Comparison of ENCODE assay signal across 28 cellular contexts in the genomic region with DNA sequence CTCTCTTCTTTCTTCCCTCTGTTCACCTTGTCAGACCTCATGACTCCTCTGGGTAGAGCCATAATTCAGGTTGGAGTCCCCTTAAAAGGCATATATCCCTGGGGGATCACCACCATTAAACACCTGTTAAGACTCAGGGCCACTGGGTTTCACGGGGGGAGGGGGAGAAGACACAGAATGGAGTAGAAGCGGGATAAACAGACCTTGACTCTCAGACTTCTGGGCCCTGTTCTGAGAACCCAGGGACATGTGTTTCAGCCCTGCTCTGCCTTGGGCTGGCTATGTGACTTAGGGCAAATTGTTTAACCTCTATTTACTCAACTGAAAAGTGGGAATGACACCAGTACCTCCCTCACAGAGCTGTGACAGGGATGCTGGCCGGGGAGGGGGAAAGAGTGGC. TPM values are rescaled to one million over a fixed set of nuclear protein-coding genes. Genes with fewer than 3 reads are reported as not detected.
A peak's percentile ranks its signal among the peaks of the same experiment; 100 is the strongest.
DNase-seq lines count a peak whose midpoint lies in the region; FAIRE-seq and TF ChIP-seq lines count a peak whose summit lies in the region.
"Had no signal": no experiment of that assay in that cellular context is flagged by ENCODE, and none has a peak within 500 bp of the region (broad histone marks: within the 10 kb centered on the region; RNA-seq: fewer than 3 reads in every experiment).

No MANE protein-coding gene starts in this region.

- H3K36me3 Mint-ChIP-seq in H9 (ENCODE audit: insufficient read depth in 1 of 3, low read depth in 3 of 3), result peaks cover 10 to 42% (median 21%) of the 10 kb centered on the region in 3 experiments

- H3K9me3 Mint-ChIP-seq in H9, result no peaks in the 10 kb centered on the region

- no peak overlapping the region for H3K14ac ChIP-seq in H9 (ENCODE audit: insufficient read depth, low read length)
- H3K14ac ChIP-seq in mesenchymal stem cell (ENCODE audit: low read length in 2 of 2), result no peak overlapping the region

- H2AFZ ChIP-seq in H9 (ENCODE audit: low read length) (no peak overlapping the region), keratinocyte (ENCODE audit: control insufficient read depth, low read length) (peak overlapping the region; percentile 22), mesenchymal stem cell (ENCODE audit: low read depth, low read length) (no peak overlapping the region)

- no peak overlapping the region for H2BK5ac ChIP-seq in H9 (ENCODE audit: insufficient read length, low read length)
- no peak overlapping the region for H2BK5ac ChIP-seq in mesenchymal stem cell (ENCODE audit: low read depth, low read length, poor library complexity, severe bottlenecking)

- no peak overlapping the region for H4K5ac ChIP-seq in H9 (ENCODE audit: insufficient read length, low read depth, low read length)

- no peak overlapping the region for H2BK20ac ChIP-seq in H9 (ENCODE audit: low read depth, low read length, poor library complexity, severe bottlenecking)

- DNase-seq in A673 (ENCODE audit: low spot score), result no peak
- DNase-seq in H9, result no peak
- peak; percentile 47 for DNase-seq in WERI-Rb-1
- no peak for DNase-seq in keratinocyte (ENCODE audit: low read depth, low spot score)
- DNase-seq in frontal cortex (ENCODE audit: low spot score in 2 of 2), result no peak
- no peak for DNase-seq in H4 (ENCODE audit: low spot score)
- DNase-seq in mesenchymal stem cell, result no peak
- no peak for DNase-seq in NOMO-1 treated with DMSO at 0.1 percent for 48 hours (lab: John Stamatoyannopoulos, UW; ENCODE audit: unreplicated experiment)
- DNase-seq: ACHN, Calu3, DMS79 treated with DMSO at 0.1 percent for 48 hours, GF-D8, KBM-7, MG63, NCI-H2029, NCI-H446, NCI-H524 treated with DMSO at 0.1 percent for 48 hours, NCI-H82, SIG-M5 had no signal

- H3K36me3 ChIP-seq in A673 (ENCODE audit: insufficient read depth, low read length, poor library complexity, severe bottlenecking), result peaks cover 42% of the 10 kb centered on the region
- peaks cover 31% of the 10 kb centered on the region for H3K36me3 ChIP-seq in WERI-Rb-1
- H3K36me3 ChIP-seq in keratinocyte (ENCODE audit: control insufficient read depth in 2 of 2, extremely low read depth in 1 of 2, insufficient read depth in 2 of 2, low read length in 2 of 2), result no peaks in the 10 kb centered on the region
- H3K36me3 ChIP-seq in mesenchymal stem cell (ENCODE audit: control insufficient read depth in 1 of 2, insufficient read depth in 2 of 2, low read depth in 1 of 2, low read length in 2 of 2), result peaks cover 0 to 47% of the 10 kb centered on the region in 2 experiments
- H3K36me3 ChIP-seq: MG63 had no signal

- no peaks in the 10 kb centered on the region for H3K9me1 ChIP-seq in keratinocyte (ENCODE audit: control insufficient read depth, extremely low read depth, insufficient read depth, low read length)

- H3K9ac ChIP-seq in H9 (ENCODE audit: extremely low read depth, insufficient read length, low read length), result no peak overlapping the region
- no peak overlapping the region for H3K9ac ChIP-seq in keratinocyte (ENCODE audit: control insufficient read depth, extremely low read depth, insufficient read depth, low read length)
- no peak overlapping the region for H3K9ac ChIP-seq in mesenchymal stem cell (ENCODE audit: low read length)

- H3K27ac ChIP-seq in A673 (ENCODE audit: low read depth, low read length, poor library complexity, severe bottlenecking) (peak overlapping the region; percentile 50), H9 (ENCODE audit: insufficient read length, low read depth, low read length) (no peak overlapping the region), WERI-Rb-1 (peak overlapping the region; percentile 55), keratinocyte (ENCODE audit: control insufficient read depth, insufficient read depth, low read length) (no peak overlapping the region), mesenchymal stem cell (ENCODE audit: low read length, poor library complexity, severe bottlenecking) (no peak overlapping the region)
- H3K27ac ChIP-seq: SK-N-MC had no signal

- TF ChIP-seq CTCF in A673 (conservative IDR thresholded peaks at IDR 0.05; ENCODE audit: low read depth, low read length), result no peak
- TF ChIP-seq CTCF in H9 (conservative IDR thresholded peaks at IDR 0.05), result no peak
- TF ChIP-seq CTCF in WERI-Rb-1 (IDR thresholded peaks at IDR 0.05; ENCODE audit: low read depth, low read length), result no peak
- TF ChIP-seq CTCF in keratinocyte (optimal IDR thresholded peaks at IDR 0.05 in 1 of 3, IDR thresholded peaks at IDR 0.05 in 1 of 3, conservative IDR thresholded peaks at IDR 0.05 in 1 of 3; ENCODE audit: extremely low read depth in 1 of 3, insufficient read depth in 2 of 3, low read length in 3 of 3), result no peak

- H3K79me2 ChIP-seq in H9 (ENCODE audit: insufficient read depth, low read length), result no peaks in the 10 kb centered on the region
- H3K79me2 ChIP-seq in keratinocyte (ENCODE audit: control insufficient read depth, insufficient read depth, low read length), result no peaks in the 10 kb centered on the region

- POLR2A ChIA-PET in A673 (lab: Charles Lee; ENCODE audit: low non-redundant PET), result no interaction called here

- FAIRE-seq in keratinocyte (lab: Jason Lieb, UNC) (no peak), frontal cortex (lab: Jason Lieb, UNC) (no peak)
- FAIRE-seq: GM12892, GM19239, H1 had no signal

- H3K18ac ChIP-seq in H9 (ENCODE audit: insufficient read length, low read depth, low read length), result no peak overlapping the region
- H3K18ac ChIP-seq in mesenchymal stem cell (ENCODE audit: low read depth in 1 of 2, low read length in 2 of 2), result no peak overlapping the region

- no peak overlapping the region for H3K4ac ChIP-seq in H9 (ENCODE audit: low read depth, low read length)
- H3K4ac ChIP-seq in mesenchymal stem cell (ENCODE audit: low read depth in 1 of 2, low read length in 2 of 2), result no peak overlapping the region

- H3T11ph ChIP-seq in H9 (ENCODE audit: low read length), result no peak overlapping the region

- no peak overlapping the region for H3K4me3 Mint-ChIP-seq in H9
- H3K4me3 Mint-ChIP-seq: CD14-positive monocyte had no signal

- H3K23ac ChIP-seq in H9 (ENCODE audit: insufficient read length, low read depth, low read length) (no peak overlapping the region), mesenchymal stem cell (ENCODE audit: low read length in 2 of 2) (no peak overlapping the region)

- no peaks in the 10 kb centered on the region for H3K9me3 ChIP-seq in A673 (ENCODE audit: low read depth, low read length, poor library complexity, severe bottlenecking)
- no peaks in the 10 kb centered on the region for H3K9me3 ChIP-seq in H9 (ENCODE audit: control insufficient read depth, low read depth, low read length)
- H3K9me3 ChIP-seq in WERI-Rb-1 (ENCODE audit: severe bottlenecking), result no peaks in the 10 kb centered on the region
- H3K9me3 ChIP-seq in keratinocyte (ENCODE audit: control insufficient read depth, low read depth, low read length), result no peaks in the 10 kb centered on the region
- H3K9me3 ChIP-seq in mesenchymal stem cell (ENCODE audit: control insufficient read depth, low read length), result no peaks in the 10 kb centered on the region
- H3K9me3 ChIP-seq: BE2C, MG63 had no signal

- H3K27me3 ChIP-seq in A673 (replicated peaks; ENCODE audit: insufficient read depth, low read depth, low read length, poor library complexity), result no peaks in the 10 kb centered on the region
- H3K27me3 ChIP-seq in H9 (ENCODE audit: insufficient read depth, low read length), result no peaks in the 10 kb centered on the region
- H3K27me3 ChIP-seq in WERI-Rb-1 (ENCODE audit: insufficient read depth, low read depth, severe bottlenecking), result no peaks in the 10 kb centered on the region
- H3K27me3 ChIP-seq in keratinocyte (ENCODE audit: control insufficient read depth, extremely low read depth, insufficient read depth, low read length), result no peaks in the 10 kb centered on the region
- no peaks in the 10 kb centered on the region for H3K27me3 ChIP-seq in mesenchymal stem cell (ENCODE audit: control insufficient read depth in 1 of 2, insufficient read depth in 1 of 2, low read length in 2 of 2)
- H3K27me3 ChIP-seq: BE2C, MG63 had no signal

- H3K4me3 ChIP-seq in A673 (ENCODE audit: low read depth, low read length, poor library complexity, severe bottlenecking), result no peak overlapping the region
- H3K4me3 ChIP-seq in WERI-Rb-1 (ENCODE audit: low read depth, low read length), result no peak overlapping the region
- no peak overlapping the region for H3K4me3 ChIP-seq in keratinocyte (ENCODE audit: control insufficient read depth in 2 of 3, extremely low read depth in 1 of 3, insufficient read depth in 2 of 3, low read depth in 1 of 3, low read length in 3 of 3)
- no peak overlapping the region for H3K4me3 ChIP-seq in mesenchymal stem cell (ENCODE audit: insufficient read depth in 1 of 2, low read depth in 1 of 2, low read length in 2 of 2)
- H3K4me3 ChIP-seq: MG63, SK-N-MC had no signal

- intact Hi-C loops in A673 (cut with micrococcal nuclease; ENCODE audit: unreplicated experiment), result loop anchor here (10.0 kb wide), 1 partner anchor 498 kb away; no protein-coding TSS in a partner anchor

- H3K4me2 ChIP-seq in H9 (ENCODE audit: insufficient read depth, insufficient read length, low read length), result no peak overlapping the region
- no peak overlapping the region for H3K4me2 ChIP-seq in keratinocyte (ENCODE audit: control insufficient read depth, extremely low read depth, insufficient read depth, low read depth, low read length)
- H3K4me2 ChIP-seq in mesenchymal stem cell (ENCODE audit: low read length, poor library complexity, severe bottlenecking), result no peak overlapping the region

- dilution Hi-C loops in keratinocyte (cut with MboI; ENCODE audit: extremely low pct_ligation_motif_present, low sequenced_read_pairs), result no loop called here

- no peak overlapping the region for H4K91ac ChIP-seq in H9 (ENCODE audit: insufficient read length, low read depth, low read length)
- no peak overlapping the region for H4K91ac ChIP-seq in mesenchymal stem cell (ENCODE audit: low read length)

- H3K56ac ChIP-seq in H9 (ENCODE audit: insufficient read length, low read depth, low read length), result no peak overlapping the region

- CTCF ChIA-PET in A673 (lab: Charles Lee), result interaction anchor here (0.8 to 10.7 kb wide), 4 partner anchors 26 to 70 kb away, joined by 3 to 134 read pairs (median 4); a partner anchor contains a TSS

- peaks cover 8% of the 10 kb centered on the region for H3K27me3 Mint-ChIP-seq in H9 (ENCODE audit: low read depth)

- H4K8ac ChIP-seq in H9 (replicated peaks; ENCODE audit: insufficient read length, low read depth, low read length) (no peak overlapping the region), mesenchymal stem cell (ENCODE audit: low read length) (no peak overlapping the region)

- H2BK12ac ChIP-seq in H9 (ENCODE audit: insufficient read length, low read depth, low read length), result no peak overlapping the region
- no peak overlapping the region for H2BK12ac ChIP-seq in mesenchymal stem cell (ENCODE audit: low read length in 2 of 2)

- WGBS in H9 (ENCODE audit: extremely low coverage, insufficient read length, low lambda C conversion rate), result no CpG with 5 or more reads among the region's 3 CpGs
- WGBS in mesenchymal stem cell, result 87% methylated on average over 3 of the region's 3 CpGs

- peak overlapping the region in 2 of 3 experiments; percentile 48 to 56; a peak in 1 of 7 replicates for H3K27ac Mint-ChIP-seq in H9
- H3K27ac Mint-ChIP-seq: CD14-positive monocyte had no signal

- H2BK15ac ChIP-seq in H9 (ENCODE audit: low read depth, low read length) (no peak overlapping the region), mesenchymal stem cell (ENCODE audit: low read depth, poor library complexity, severe bottlenecking) (no peak overlapping the region)

- H4K20me1 ChIP-seq in H9 (ENCODE audit: control insufficient read depth, insufficient read depth, insufficient read length) (no peaks in the 10 kb centered on the region), keratinocyte (ENCODE audit: control insufficient read depth, extremely low read depth, insufficient read depth, low read length) (no peaks in the 10 kb centered on the region)

- no peaks in the 10 kb centered on the region for H3K79me1 ChIP-seq in H9 (ENCODE audit: insufficient read depth, low read depth, low read length, poor library complexity, severe bottlenecking)
- H3K79me1 ChIP-seq in mesenchymal stem cell (replicated peaks; ENCODE audit: low read length, poor library complexity, severe bottlenecking), result peaks cover 6% of the 10 kb centered on the region

- no TSS peak for BruUV-seq in A673 (replicated peaks; lab: Mats Ljungman, UMichigan)

- no peak overlapping the region for H2AK5ac ChIP-seq in H9 (ENCODE audit: insufficient read length, low read length)
- H2AK5ac ChIP-seq in mesenchymal stem cell (ENCODE audit: low read length, severe bottlenecking), result no peak overlapping the region

- no peak overlapping the region for H2BK120ac ChIP-seq in H9 (ENCODE audit: low read depth, low read length, poor library complexity, severe bottlenecking)
- no peak overlapping the region for H2BK120ac ChIP-seq in mesenchymal stem cell (ENCODE audit: low read depth, low read length)

- H3K23me2 ChIP-seq in H9 (ENCODE audit: insufficient read length, low read depth, low read length, poor library complexity, severe bottlenecking), result peaks cover 10% of the 10 kb centered on the region

- H3K4me1 ChIP-seq in A673 (ENCODE audit: insufficient read depth, low read length, poor library complexity, severe bottlenecking) (peaks cover 14% of the 10 kb centered on the region), H9 (ENCODE audit: insufficient read depth, low read length) (no peaks in the 10 kb centered on the region; the same call in 1 of the 2 replicates), keratinocyte (ENCODE audit: control insufficient read depth, extremely low read depth, insufficient read depth, low read length) (peaks cover 21% of the 10 kb centered on the region), mesenchymal stem cell (ENCODE audit: control insufficient read depth, insufficient read depth, low read depth, low read length) (peaks cover 22% of the 10 kb centered on the region)

- peaks cover 14 to 17% of the 10 kb centered on the region in 2 experiments for H3K4me1 Mint-ChIP-seq in H9

RNA-seq across cellular contexts. Expression of a gene that starts 4.6 kb away (rescaled TPM):
- total RNA-seq in A673 (2021) (44.8 and 47.0 TPM in 2 replicates), H9 (2021) (16.7 and 16.9 TPM in 2 replicates), frontal cortex (9.4 TPM)
- 3.5 to 5.8 TPM (median 3.9 TPM) in 3 replicates for polyA plus RNA-seq in keratinocyte
- 0.42 TPM for polyA plus RNA-seq in keratinocyte (2011; ENCODE audit: low read depth)
- polyA plus RNA-seq in keratinocyte (2011; cell fraction: cytosol; rRNA removed), result 1.1 and 1.7 TPM in 2 replicates
- polyA plus RNA-seq in keratinocyte (2011; cell fraction: nucleus; rRNA removed), result 21.9 and 31.8 TPM in 2 replicates
- 2.6 and 3.1 TPM in 2 replicates for polyA plus RNA-seq in keratinocyte (2012; ENCODE audit: low replicate concordance)
- 6.6 to 7.7 TPM (median 7.4 TPM) in 3 replicates for polyA minus RNA-seq in keratinocyte
- polyA minus RNA-seq in keratinocyte (2011; cell fraction: cytosol; rRNA and poly(A)+ RNA removed), result 2.5 TPM
- 5.7 and 6.0 TPM in 2 replicates for polyA minus RNA-seq in keratinocyte (2011; cell fraction: nucleus; rRNA and poly(A)+ RNA removed)
- 2.9 and 3.3 TPM in 2 replicates for total RNA-seq in H4 (2014; rRNA removed; shearing (Covaris generic))
- polyA plus RNA-seq in mesenchymal stem cell (2013, experiment 1 of 2), result 5.8 TPM
- polyA plus RNA-seq in mesenchymal stem cell (2013, experiment 2 of 2), result 5.0 TPM

RNA-seq across cellular contexts. Expression of a gene that starts 10.7 kb away (rescaled TPM):
- total RNA-seq in A673 (2021), result not detected in 2 replicates
- total RNA-seq in H9 (2021), result not detected in 2 replicates
- polyA plus RNA-seq in keratinocyte, result not detected in 3 replicates
- not detected for polyA plus RNA-seq in keratinocyte (2011; ENCODE audit: low read depth)
- not detected in 2 replicates for polyA plus RNA-seq in keratinocyte (2011; cell fraction: cytosol; rRNA removed)
- not detected in 2 replicates for polyA plus RNA-seq in keratinocyte (2011; cell fraction: nucleus; rRNA removed)
- polyA plus RNA-seq in keratinocyte (2012; ENCODE audit: low replicate concordance), result not detected in 2 replicates
- polyA minus RNA-seq in keratinocyte, result 1.0 TPM in 1 of 3 replicates, not detected in the others
- polyA minus RNA-seq in keratinocyte (2011; cell fraction: cytosol; rRNA and poly(A)+ RNA removed), result not detected
- polyA minus RNA-seq in keratinocyte (2011; cell fraction: nucleus; rRNA and poly(A)+ RNA removed), result not detected in 2 replicates
- total RNA-seq in frontal cortex, result under 0.01 TPM
- not detected in 2 replicates for total RNA-seq in H4 (2014; rRNA removed; shearing (Covaris generic))
- not detected for polyA plus RNA-seq in mesenchymal stem cell (2013, experiment 1 of 2)
- not detected for polyA plus RNA-seq in mesenchymal stem cell (2013, experiment 2 of 2)
- total RNA-seq: Calu3, H1, HT-29, LHCN-M2, OCI-LY7 had no signal
- polyA plus RNA-seq: CD14-positive monocyte, H1 had no signal

RNA-seq across cellular contexts. Expression of a gene that starts 18.0 kb away (rescaled TPM):
- 491 and 500 TPM in 2 replicates for total RNA-seq in A673 (2021)
- total RNA-seq in H9 (2021), result 252 and 253 TPM in 2 replicates
- 285 to 349 TPM (median 292 TPM) in 3 replicates for polyA plus RNA-seq in keratinocyte
- polyA plus RNA-seq in keratinocyte (2011; ENCODE audit: low read depth), result 57.4 TPM
- 249 and 261 TPM in 2 replicates for polyA plus RNA-seq in keratinocyte (2011; cell fraction: cytosol; rRNA removed)
- 195 and 203 TPM in 2 replicates for polyA plus RNA-seq in keratinocyte (2011; cell fraction: nucleus; rRNA removed)
- 178 and 212 TPM in 2 replicates for polyA plus RNA-seq in keratinocyte (2012; ENCODE audit: low replicate concordance)
- 128 to 263 TPM (median 217 TPM) in 3 replicates for polyA minus RNA-seq in keratinocyte
- polyA minus RNA-seq in keratinocyte (2011; cell fraction: cytosol; rRNA and poly(A)+ RNA removed), result 240 TPM
- 73.9 and 89.0 TPM in 2 replicates for polyA minus RNA-seq in keratinocyte (2011; cell fraction: nucleus; rRNA and poly(A)+ RNA removed)
- 194 TPM for total RNA-seq in frontal cortex
- total RNA-seq in H4 (2014; rRNA removed; shearing (Covaris generic)), result 444 and 478 TPM in 2 replicates
- polyA plus RNA-seq in mesenchymal stem cell (2013, experiment 1 of 2), result 155 TPM
- polyA plus RNA-seq in mesenchymal stem cell (2013, experiment 2 of 2), result 156 TPM

RNA-seq across cellular contexts. Expression of a gene that starts 42.3 kb away (rescaled TPM):
- total RNA-seq in A673 (2021), result 325 and 339 TPM in 2 replicates
- total RNA-seq in H9 (2021), result 314 and 333 TPM in 2 replicates
- polyA plus RNA-seq in keratinocyte, result 92.0 to 104 TPM (median 96.7 TPM) in 3 replicates
- polyA plus RNA-seq in keratinocyte (2011; ENCODE audit: low read depth), result 38.9 TPM
- polyA plus RNA-seq in keratinocyte (2011; cell fraction: cytosol; rRNA removed), result 43.4 and 46.3 TPM in 2 replicates
- polyA plus RNA-seq in keratinocyte (2011; cell fraction: nucleus; rRNA removed), result 345 and 378 TPM in 2 replicates
- polyA plus RNA-seq in keratinocyte (2012; ENCODE audit: low replicate concordance), result 56.1 and 89.9 TPM in 2 replicates
- 69.6 to 117 TPM (median 76.3 TPM) in 3 replicates for polyA minus RNA-seq in keratinocyte
- polyA minus RNA-seq in keratinocyte (2011; cell fraction: cytosol; rRNA and poly(A)+ RNA removed), result 29.4 TPM
- 78.8 and 118 TPM in 2 replicates for polyA minus RNA-seq in keratinocyte (2011; cell fraction: nucleus; rRNA and poly(A)+ RNA removed)
- 73.0 TPM for total RNA-seq in frontal cortex
- total RNA-seq in H4 (2014; rRNA removed; shearing (Covaris generic)), result 37.3 and 43.9 TPM in 2 replicates
- 96.0 TPM for polyA plus RNA-seq in mesenchymal stem cell (2013, experiment 1 of 2)
- polyA plus RNA-seq in mesenchymal stem cell (2013, experiment 2 of 2), result 87.5 TPM

RNA-seq across cellular contexts. Expression of a gene that starts 42.6 kb away (rescaled TPM):
- total RNA-seq in A673 (2021) (50.3 and 54.5 TPM in 2 replicates), H9 (2021) (65.1 and 66.9 TPM in 2 replicates), frontal cortex (22.0 TPM)
- 73.7 to 117 TPM (median 101 TPM) in 3 replicates for polyA plus RNA-seq in keratinocyte
- polyA plus RNA-seq in keratinocyte (2011; ENCODE audit: low read depth), result 70.3 TPM
- polyA plus RNA-seq in keratinocyte (2011; cell fraction: cytosol; rRNA removed), result 80.2 and 98.9 TPM in 2 replicates
- 73.9 and 75.5 TPM in 2 replicates for polyA plus RNA-seq in keratinocyte (2011; cell fraction: nucleus; rRNA removed)
- 64.6 and 81.2 TPM in 2 replicates for polyA plus RNA-seq in keratinocyte (2012; ENCODE audit: low replicate concordance)
- 41.1 to 143 TPM (median 85.1 TPM) in 3 replicates for polyA minus RNA-seq in keratinocyte
- polyA minus RNA-seq in keratinocyte (2011; cell fraction: cytosol; rRNA and poly(A)+ RNA removed), result 33.8 TPM
- polyA minus RNA-seq in keratinocyte (2011; cell fraction: nucleus; rRNA and poly(A)+ RNA removed), result 18.7 and 35.0 TPM in 2 replicates
- total RNA-seq in H4 (2014; rRNA removed; shearing (Covaris generic)), result 71.4 and 93.4 TPM in 2 replicates
- 50.4 TPM for polyA plus RNA-seq in mesenchymal stem cell (2013, experiment 1 of 2)
- polyA plus RNA-seq in mesenchymal stem cell (2013, experiment 2 of 2), result 51.9 TPM

Comparison
In these comparisons a context has a peak if more than half of its experiments do, and no peak if none do; other contexts are left out.
1. H3K27ac ChIP-seq: peak in A673 (single experiment) and WERI-Rb-1 (single experiment); none in H9 (single experiment), keratinocyte (single experiment) and mesenchymal stem cell (single experiment).